Comparison of ENCODE assay signal across 1 cellular context in the genomic region with DNA sequence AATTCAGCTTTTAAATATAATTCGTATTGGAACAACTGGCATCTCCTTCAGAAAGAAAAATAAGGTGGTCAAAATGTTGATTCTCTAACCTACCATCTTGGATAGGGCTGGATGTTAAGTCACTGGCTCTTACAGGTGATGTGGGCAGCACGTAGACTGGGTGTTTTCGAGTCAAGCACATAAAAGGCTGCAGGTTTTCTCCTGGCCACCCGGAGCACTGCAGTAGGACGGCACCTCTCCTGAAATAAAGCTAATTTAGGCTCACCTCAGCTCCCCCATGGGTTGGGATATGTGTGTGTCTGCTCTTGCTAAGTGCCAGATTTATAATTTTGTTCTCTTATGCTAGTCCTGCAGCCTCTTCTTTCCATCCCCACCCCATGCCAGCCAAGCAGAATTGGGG.
TF ChIP-seq lines count a peak whose summit lies in the region.

No MANE protein-coding gene starts in this region.

TF ChIP-seq in H1, 55 proteins besides CTCF, POLR2A, EP300 and RAD21:
- TF ChIP-seq CBX5 (IDR thresholded peaks at IDR 0.05; ENCODE audit: low read depth, low read length) (no peak), POLR2AphosphoS5 (IDR thresholded peaks at IDR 0.05; ENCODE audit: low read depth, low read length) (no peak), SRF (IDR thresholded peaks at IDR 0.05; ENCODE audit: low read depth, low read length) (no peak), RNF2 (IDR thresholded peaks at IDR 0.05; ENCODE audit: borderline replicate concordance, low read depth, low read length, missing control alignments, poor library complexity, severe bottlenecking) (no peak), SUZ12 (IDR thresholded peaks at IDR 0.05; ENCODE audit: low read length) (no peak), TCF12 (IDR thresholded peaks at IDR 0.05; ENCODE audit: low read depth, low read length) (no peak), RXRA (IDR thresholded peaks at IDR 0.05; ENCODE audit: insufficient read depth, low read depth, low read length) (no peak)
